In genomic region chr21:35219719-35220118, GRCh38 we compare ENCODE assay signal across 22 cellular contexts.
"Had no signal": no experiment of that assay in that cellular context is flagged by ENCODE, and none has a peak within 500 bp of the region (broad histone marks: within the 10 kb centered on the region; RNA-seq: fewer than 3 reads in every experiment).

No MANE protein-coding gene starts in this region.

- H2AFZ ChIP-seq: parathyroid adenoma had no signal

- H3K27ac Mint-ChIP-seq: activated B cell treated with CpG ODN at 0.5 μM for 24 hours; activated naive CD4-positive, alpha-beta T cell treated with anti-CD3 and anti-CD28 coated beads for 36 hours; activated naive CD8-positive, alpha-beta T cell treated with anti-CD3 and anti-CD28 coated beads, Interleukin-2, amount 50 U/mL, for 24 hours; memory B cell; nephron had no signal

- DNase-seq: activated B cell treated with CpG ODN at 0.5 μM for 24 hours; activated CD4-positive, alpha-beta T cell treated with anti-CD3 and anti-CD28 coated beads for 36 hours; activated CD4-positive, alpha-beta T cell treated with anti-CD3 and anti-CD28 coated beads, Interleukin-2, amount 50 U/mL, for 48 hours; activated effector memory CD4-positive, alpha-beta T cell treated with Interleukin-2 at 50 U/mL for 16 hours; activated naive CD4-positive, alpha-beta T cell treated with anti-CD3 and anti-CD28 coated beads for 36 hours; activated naive CD8-positive, alpha-beta T cell treated with anti-CD3 and anti-CD28 coated beads, Interleukin-2, amount 50 U/mL, for 24 hours; activated T-cell treated with anti-CD3 and anti-CD28 coated beads, Interleukin-2, amount 50 U/mL, for 48 hours; body of pancreas; heart right ventricle; islet precursor cell; left cardiac atrium; nucleus accumbens; right cardiac atrium; stimulated activated CD4-positive, alpha-beta T cell treated with anti-CD3 and anti-CD28 coated beads, Interleukin-1b, Interleukin-23, amount 100 ng/mL, for 48 hours; stomach; T-helper 9 cell had no signal

- H3K27me3 ChIP-seq: body of pancreas, heart right ventricle, stomach, suprapubic skin, tibial nerve had no signal

- H3K36me3 ChIP-seq: cardiac muscle cell, heart right ventricle, stomach, suprapubic skin, tibial nerve had no signal

- H3K27ac ChIP-seq: body of pancreas, cardiac muscle cell, heart right ventricle, parathyroid adenoma, stomach, suprapubic skin, tibial nerve had no signal

- H3K9ac ChIP-seq: parathyroid adenoma had no signal

- H3K27me3 Mint-ChIP-seq: activated B cell treated with CpG ODN at 0.5 μM for 24 hours; activated CD4-positive, alpha-beta T cell treated with anti-CD3 and anti-CD28 coated beads for 36 hours; activated naive CD8-positive, alpha-beta T cell treated with anti-CD3 and anti-CD28 coated beads, Interleukin-2, amount 50 U/mL, for 24 hours; memory B cell had no signal

- H3K4me1 ChIP-seq: body of pancreas, parathyroid adenoma had no signal

- H3K36me3 Mint-ChIP-seq: memory B cell had no signal

- H3K79me2 ChIP-seq: parathyroid adenoma had no signal

- H3K4me3 ChIP-seq: body of pancreas, cardiac muscle cell, heart right ventricle, stomach, suprapubic skin, tibial nerve had no signal

- H3K9me3 ChIP-seq: body of pancreas, stomach, suprapubic skin, tibial nerve had no signal

- H3K9me3 Mint-ChIP-seq: activated B cell treated with CpG ODN at 0.5 μM for 24 hours, memory B cell had no signal

- H3K4me3 Mint-ChIP-seq: activated B cell treated with CpG ODN at 0.5 μM for 24 hours; activated CD4-positive, alpha-beta T cell treated with anti-CD3 and anti-CD28 coated beads for 36 hours; activated naive CD4-positive, alpha-beta T cell treated with anti-CD3 and anti-CD28 coated beads for 36 hours; activated naive CD8-positive, alpha-beta T cell treated with anti-CD3 and anti-CD28 coated beads, Interleukin-2, amount 50 U/mL, for 24 hours; memory B cell; nephron had no signal

- ATAC-seq: activated CD4-positive, alpha-beta T cell treated with anti-CD3 and anti-CD28 coated beads for 36 hours; activated naive CD8-positive, alpha-beta T cell treated with anti-CD3 and anti-CD28 coated beads, Interleukin-2, amount 50 U/mL, for 24 hours; body of pancreas; heart right ventricle; left cardiac atrium; right cardiac atrium had no signal
